27 cellular contexts compared by ENCODE assay signal in genomic region chr1:117473063-117473462, GRCh38.
"Had no signal": no experiment of that assay in that cellular context is flagged by ENCODE, and none has a peak within 500 bp of the region (broad histone marks: within the 10 kb centered on the region; RNA-seq: fewer than 3 reads in every experiment).

No MANE protein-coding gene starts in this region.

- H3K4me3 ChIP-seq: esophagus squamous epithelium, heart right ventricle, left lung, psoas muscle, sigmoid colon, testis, tibial artery, upper lobe of left lung, uterus had no signal

- DNase-seq: cortex of kidney; effector memory CD8-positive, alpha-beta T cell; erythroblast; esophagus squamous epithelium; foreskin melanocyte; glutamatergic neuron; heart right ventricle; hippocampal formation; left cardiac atrium; left lung; mesendoderm; naive thymus-derived CD8-positive, alpha-beta T cell; nephron progenitor cell; nucleus accumbens; psoas muscle; right cardiac atrium; sigmoid colon; stimulated activated CD4-positive, alpha-beta T cell treated with anti-CD3 and anti-CD28 coated beads, Interleukin-4, amount 100 ng/mL, for 4 hours; stimulated activated naive CD8-positive, alpha-beta T cell treated with anti-CD3 and anti-CD28 coated beads, Interleukin-15, Interleukin-2, amounts not matched to agents 100 U/mL and 50 U/mL, for 24 hours; substantia nigra; testis; tibial artery; upper lobe of left lung; uterus had no signal

- H3K9me3 ChIP-seq: psoas muscle, sigmoid colon, testis, tibial artery, upper lobe of left lung, uterus had no signal

- H3K4me1 ChIP-seq: esophagus squamous epithelium, heart right ventricle, left lung, psoas muscle, sigmoid colon, testis, tibial artery, upper lobe of left lung, uterus had no signal

- H3K9me3 Mint-ChIP-seq: effector memory CD8-positive, alpha-beta T cell had no signal

- H3K27ac ChIP-seq: esophagus squamous epithelium, heart right ventricle, left lung, psoas muscle, sigmoid colon, testis, tibial artery, upper lobe of left lung, uterus had no signal

- H3K4me3 Mint-ChIP-seq: effector memory CD8-positive, alpha-beta T cell; naive thymus-derived CD8-positive, alpha-beta T cell; nephron progenitor cell; stimulated activated memory B cell treated with anti-CD40 and anti-IgM and Interleukin-4, amounts not matched to agents 10 μg/mL and 1 μg/mL and 100 μg/mL, for 72 hours had no signal

- FAIRE-seq: endometrium, islet of Langerhans had no signal

- H3K36me3 ChIP-seq: uterus had no signal

- H3K27ac Mint-ChIP-seq: effector memory CD8-positive, alpha-beta T cell; stimulated activated memory B cell treated with anti-CD40 and anti-IgM and Interleukin-4, amounts not matched to agents 10 μg/mL and 1 μg/mL and 100 μg/mL, for 72 hours had no signal

- H3K4me1 Mint-ChIP-seq: nephron progenitor cell; stimulated activated memory B cell treated with anti-CD40 and anti-IgM and Interleukin-4, amounts not matched to agents 10 μg/mL and 1 μg/mL and 100 μg/mL, for 72 hours had no signal

- H3K27me3 Mint-ChIP-seq: effector memory CD8-positive, alpha-beta T cell; naive thymus-derived CD8-positive, alpha-beta T cell; stimulated activated memory B cell treated with anti-CD40 and anti-IgM and Interleukin-4, amounts not matched to agents 10 μg/mL and 1 μg/mL and 100 μg/mL, for 72 hours had no signal

- H3K27me3 ChIP-seq: esophagus squamous epithelium, heart right ventricle, left lung, sigmoid colon, testis, tibial artery, upper lobe of left lung, uterus had no signal

- ATAC-seq: effector memory CD8-positive, alpha-beta T cell; heart right ventricle; left cardiac atrium; left lung; naive thymus-derived CD8-positive, alpha-beta T cell; psoas muscle; right cardiac atrium; stimulated activated memory B cell treated with anti-CD40 and anti-IgM and Interleukin-4, amounts not matched to agents 10 μg/mL and 1 μg/mL and 100 μg/mL, for 72 hours; stimulated activated naive CD8-positive, alpha-beta T cell treated with anti-CD3 and anti-CD28 coated beads, Interleukin-15, Interleukin-2, amounts not matched to agents 100 U/mL and 50 U/mL, for 24 hours had no signal
